8 cellular contexts compared by ENCODE assay signal in the genomic region with DNA sequence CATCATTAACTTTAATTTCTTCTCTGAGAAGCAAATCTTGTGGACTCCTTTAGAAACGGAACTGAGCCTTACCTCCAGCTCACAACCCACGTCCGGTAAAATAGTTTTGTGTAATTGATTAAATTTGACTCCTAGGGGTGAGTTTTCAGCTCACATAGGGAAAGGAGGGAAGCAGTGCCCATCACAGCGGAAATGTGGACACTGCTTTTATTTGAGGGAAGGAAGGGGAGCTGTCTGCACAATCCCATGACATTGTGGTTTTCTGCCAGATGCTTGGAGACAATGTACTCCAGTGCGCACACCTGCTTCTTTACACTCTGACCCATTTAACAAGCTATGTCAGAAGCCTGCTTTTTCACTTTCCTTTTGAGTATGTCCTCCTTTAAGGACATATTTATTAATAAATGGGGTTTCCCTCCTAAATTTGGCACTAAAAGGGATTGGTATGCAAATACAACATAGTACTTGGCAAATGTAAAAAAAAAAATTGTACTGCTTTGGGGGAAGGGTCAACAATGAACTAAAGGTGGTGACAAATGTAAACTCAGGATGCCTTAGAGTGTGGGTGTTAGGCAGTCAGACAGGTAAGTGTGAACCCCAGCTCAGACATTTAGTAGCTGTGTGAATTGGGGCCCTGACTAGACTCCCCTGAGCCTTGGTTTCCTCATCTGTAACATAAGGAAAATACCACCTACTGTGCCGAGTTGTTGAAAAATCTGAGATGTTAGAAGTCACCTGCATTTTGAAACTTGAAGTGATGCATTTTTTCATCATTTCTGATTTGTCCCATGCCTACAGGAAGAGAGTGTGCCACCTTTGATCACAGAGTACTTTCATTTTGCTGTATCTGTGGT.
A peak's percentile ranks its signal among the peaks of the same experiment; 100 is the strongest.
DNase-seq lines count a peak whose midpoint lies in the region; ATAC-seq and TF ChIP-seq lines count a peak whose summit lies in the region.
"Had no signal": no experiment of that assay in that cellular context is flagged by ENCODE, and none has a peak within 500 bp of the region (broad histone marks: within the 10 kb centered on the region; RNA-seq: fewer than 3 reads in every experiment).

No MANE protein-coding gene starts in this region.

- no peaks in the 10 kb centered on the region for H4K20me1 ChIP-seq in MM.1S (ENCODE audit: insufficient read depth, low read length)

- WGBS in esophagus muscularis mucosa = 60% methylated on average over 6 of the region's 6 CpGs

- H3K36me3 ChIP-seq in MM.1S (replicated peaks; ENCODE audit: insufficient read depth, low read length) (no peaks in the 10 kb centered on the region), esophagus muscularis mucosa (no peaks in the 10 kb centered on the region)
- H3K36me3 ChIP-seq: SJCRH30 had no signal

- peaks cover 27% of the 10 kb centered on the region for H3F3A ChIP-seq in MM.1S (ENCODE audit: insufficient read depth, low read length)

- POLR2A ChIA-PET in WTC11 (lab: Charles Lee) = interaction anchor here (0.8 kb wide), 1 partner anchor 90 kb away, joined by 4 read pairs; the partner anchor contains the start of gene KLF6

- H3K9me3 Mint-ChIP-seq in WTC11 = no peaks in the 10 kb centered on the region

- no peaks in the 10 kb centered on the region for H3K9me2 ChIP-seq in MM.1S (replicated peaks; ENCODE audit: insufficient read depth, low read length)

- H3K4me1 ChIP-seq in MM.1S (ENCODE audit: low read length) (peaks cover 40% of the 10 kb centered on the region), esophagus muscularis mucosa (peaks cover 3 to 44% (median 32%) of the 10 kb centered on the region in 4 donors)
- H3K4me1 ChIP-seq: SJCRH30 had no signal

- H3K27ac ChIP-seq in MM.1S (ENCODE audit: low read length) (peak overlapping the region; percentile 98), esophagus muscularis mucosa (replicated peaks in 1 of 4) (peak overlapping the region; percentile 46 to 67 (median 54))
- H3K27ac ChIP-seq: SJCRH30 had no signal

- no peaks in the 10 kb centered on the region for H3K27me3 ChIP-seq in MM.1S (replicated peaks; ENCODE audit: insufficient read depth, low read length)
- H3K27me3 ChIP-seq in esophagus muscularis mucosa = no peaks in the 10 kb centered on the region
- H3K27me3 ChIP-seq: SJCRH30 had no signal

- intact Hi-C loops in esophagus muscularis mucosa (cut with DNase I) = no loop called here

- TF ChIP-seq POLR2A in esophagus muscularis mucosa (IDR thresholded peaks at IDR 0.05; ENCODE audit: low read depth) = no peak

- no peak for TF ChIP-seq CTCF in MM.1S (IDR thresholded peaks at IDR 0.05; ENCODE audit: low read length)
- no peak for TF ChIP-seq CTCF in esophagus muscularis mucosa (IDR thresholded peaks at IDR 0.05)
- no peak for TF ChIP-seq CTCF in WTC11 (IDR thresholded peaks at IDR 0.05)
- no peak for TF ChIP-seq CTCF in foreskin fibroblast (IDR thresholded peaks at IDR 0.05; ENCODE audit: low read depth, low read length)

- no peaks in the 10 kb centered on the region for H3K27me3 Mint-ChIP-seq in WTC11 (ENCODE audit: low read depth)

- H3K79me2 ChIP-seq in MM.1S (ENCODE audit: low read length) = no peaks in the 10 kb centered on the region

- H3K36me3 Mint-ChIP-seq in WTC11 = no peaks in the 10 kb centered on the region

- ATAC-seq in GM18520 (IDR thresholded peaks at IDR 0.05; ENCODE audit: unreplicated experiment) = peak; percentile 40
- ATAC-seq in GM21723 (IDR thresholded peaks at IDR 0.05; ENCODE audit: unreplicated experiment) = peak; percentile 71
- ATAC-seq in WTC11 = no peak

- no peaks in the 10 kb centered on the region for H3K9me3 ChIP-seq in MM.1S (replicated peaks; ENCODE audit: insufficient read depth, low read length)
- no peaks in the 10 kb centered on the region for H3K9me3 ChIP-seq in esophagus muscularis mucosa
- H3K9me3 ChIP-seq: SJCRH30 had no signal

- H3K4me1 Mint-ChIP-seq in WTC11 = peaks cover 25% of the 10 kb centered on the region

- H3K4me3 ChIP-seq in MM.1S (ENCODE audit: low read length) (peak overlapping the region; percentile 44), esophagus muscularis mucosa (no peak overlapping the region), foreskin fibroblast (ENCODE audit: low read depth in 1 of 2, low read length in 2 of 2) (no peak overlapping the region)
- H3K4me3 ChIP-seq: SJCRH30 had no signal

- TF ChIP-seq EP300 in esophagus muscularis mucosa (IDR thresholded peaks at IDR 0.05) = no peak

- peak overlapping the region; percentile 75 for H3K4me2 ChIP-seq in MM.1S (ENCODE audit: low read depth, low read length)

- DNase-seq in MM.1S (peak; percentile 92), esophagus muscularis mucosa (ENCODE audit: extremely low spot score) (no peak), WTC11 (ENCODE audit: low spot score) (no peak), foreskin fibroblast (no peak), cortex of kidney (lab: John Stamatoyannopoulos, UW) (no peak)

- no peak overlapping the region for H3K4me3 Mint-ChIP-seq in WTC11

- peak overlapping the region; percentile 30; the same call in 1 of the 2 replicates for H2AFZ ChIP-seq in MM.1S (ENCODE audit: low read length)

- CTCF ChIA-PET in WTC11 (lab: Charles Lee) = interaction anchor here (0.6 kb wide), 1 partner anchor 11 kb away, joined by 3 read pairs; no protein-coding TSS in a partner anchor

- no peak overlapping the region; the same call in 1 of the 2 replicates for H3K27ac Mint-ChIP-seq in WTC11

- H3K9ac ChIP-seq in MM.1S (ENCODE audit: low read length) = peak overlapping the region; percentile 91

TF ChIP-seq in WTC11, 78 proteins besides CTCF, POLR2A, EP300 and RAD21:
- TF ChIP-seq ZNF121 (CRISPR knock-in tag; IDR thresholded peaks at IDR 0.05) (no peak), EMX1 (CRISPR knock-in tag; IDR thresholded peaks at IDR 0.05) (no peak), ETV6 (CRISPR knock-in tag; IDR thresholded peaks at IDR 0.05) (no peak)
- TF ChIP-seq, protein P1, sequence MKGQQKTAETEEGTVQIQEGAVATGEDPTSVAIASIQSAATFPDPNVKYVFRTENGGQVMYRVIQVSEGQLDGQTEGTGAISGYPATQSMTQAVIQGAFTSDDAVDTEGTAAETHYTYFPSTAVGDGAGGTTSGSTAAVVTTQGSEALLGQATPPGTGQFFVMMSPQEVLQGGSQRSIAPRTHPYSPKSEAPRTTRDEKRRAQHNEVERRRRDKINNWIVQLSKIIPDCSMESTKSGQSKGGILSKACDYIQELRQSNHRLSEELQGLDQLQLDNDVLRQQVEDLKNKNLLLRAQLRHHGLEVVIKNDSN (CRISPR knock-in tag; IDR thresholded peaks at IDR 0.05) = no peak
TF ChIP-seq in WTC11: peak in this region for 0.
